In genomic region chr19:44604241-44604640, GRCh38 we compare ENCODE assay signal across 24 cellular contexts. TPM values are rescaled to one million over a fixed set of nuclear protein-coding genes. Genes with fewer than 3 reads are reported as not detected.
DNase-seq lines count a peak whose midpoint lies in the region; ATAC-seq and TF ChIP-seq lines count a peak whose summit lies in the region.
"Had no signal": no experiment of that assay in that cellular context is flagged by ENCODE, and none has a peak within 500 bp of the region (broad histone marks: within the 10 kb centered on the region; RNA-seq: fewer than 3 reads in every experiment).

No MANE protein-coding gene starts in this region.

- no peaks in the 10 kb centered on the region for H3K79me2 ChIP-seq in hepatocyte

- no peaks in the 10 kb centered on the region for H3K9me3 Mint-ChIP-seq in HFFc6
- peaks cover 4 to 7% of the 10 kb centered on the region in 2 donors for H3K9me3 Mint-ChIP-seq in effector memory CD8-positive, alpha-beta T cell

- 36% methylated on average over 6 of the region's 6 CpGs for WGBS in hepatocyte (ENCODE audit: low lambda C conversion rate, missing lambda C conversion rate)

- ATAC-seq in RWPE2 (ENCODE audit: low read depth) (no peak), HG03460 (IDR thresholded peaks at IDR 0.05; ENCODE audit: unreplicated experiment) (no peak)
- ATAC-seq in effector memory CD8-positive, alpha-beta T cell (replicated peaks), result no peak

- H3K27me3 Mint-ChIP-seq in HFFc6 (ENCODE audit: insufficient read depth), result peaks cover 5% of the 10 kb centered on the region
- peaks cover 19 to 30% of the 10 kb centered on the region in 2 donors for H3K27me3 Mint-ChIP-seq in effector memory CD8-positive, alpha-beta T cell
- H3K27me3 Mint-ChIP-seq: CD4-positive, CD25-positive, alpha-beta regulatory T cell had no signal

- POLR2A ChIA-PET in AG04450 (lab: Yijun Ruan, JAX), result interaction anchor here (0.9 to 3.1 kb wide), 3 partner anchors 16 to 39 kb away, joined by 3 to 28 read pairs (median 18); partner anchors contain the start of gene PVR

- H3K27me3 ChIP-seq in AG04450 (ENCODE audit: control insufficient read depth, insufficient read depth, low read length) (no peaks in the 10 kb centered on the region), RWPE2 (ENCODE audit: insufficient read depth, poor library complexity, severe bottlenecking) (no peaks in the 10 kb centered on the region), hepatocyte (no peaks in the 10 kb centered on the region)

- peak overlapping the region; percentile 10; the same call in 1 of the 2 replicates for H3K27ac Mint-ChIP-seq in HFFc6
- no peak overlapping the region for H3K27ac Mint-ChIP-seq in effector memory CD8-positive, alpha-beta T cell
- H3K27ac Mint-ChIP-seq: CD4-positive, CD25-positive, alpha-beta regulatory T cell; IgD-negative memory B cell had no signal

- H2AFZ ChIP-seq in hepatocyte, result no peak overlapping the region

- H3K27ac ChIP-seq in AG04450 (ENCODE audit: low read depth, low read length) (peak overlapping the region; percentile 80), RWPE2 (ENCODE audit: poor library complexity, severe bottlenecking) (peak overlapping the region; percentile 34), hepatocyte (peak overlapping the region; percentile 54)
- H3K27ac ChIP-seq: RWPE1 had no signal

- peaks cover 54% of the 10 kb centered on the region for H3K4me1 Mint-ChIP-seq in HFFc6 (ENCODE audit: low read depth)
- no peaks in the 10 kb centered on the region for H3K4me1 Mint-ChIP-seq in effector memory CD8-positive, alpha-beta T cell (ENCODE audit: low read depth in 2 of 2)

- no peak overlapping the region for H3K4me2 ChIP-seq in hepatocyte

- CTCF ChIA-PET in AG04450 (lab: Charles Lee), result interaction anchor here (0.9 to 1.4 kb wide), 4 partner anchors 16 to 167 kb away, joined by 3 to 6 read pairs (median 4); no protein-coding TSS in a partner anchor

- H3K36me3 ChIP-seq in RWPE2 (ENCODE audit: low read depth) (no peaks in the 10 kb centered on the region), hepatocyte (replicated peaks; ENCODE audit: insufficient read depth, low read depth) (no peaks in the 10 kb centered on the region)

- H3K9me3 ChIP-seq in AG04450 (ENCODE audit: control insufficient read depth, insufficient read depth, low read length), result no peaks in the 10 kb centered on the region; the same call in 1 of the 2 replicates
- H3K9me3 ChIP-seq in RWPE2 (ENCODE audit: severe bottlenecking), result no peaks in the 10 kb centered on the region
- H3K9me3 ChIP-seq in hepatocyte (ENCODE audit: low read depth), result no peaks in the 10 kb centered on the region

- H3K4me3 Mint-ChIP-seq in HFFc6, result no peak overlapping the region
- H3K4me3 Mint-ChIP-seq in effector memory CD8-positive, alpha-beta T cell, result no peak overlapping the region
- H3K4me3 Mint-ChIP-seq: CD4-positive, CD25-positive, alpha-beta regulatory T cell; IgD-negative memory B cell had no signal

- no peak for TF ChIP-seq CTCF in AG04450 (IDR thresholded peaks at IDR 0.05; ENCODE audit: low read depth, low read length)
- TF ChIP-seq CTCF in HFFc6 (IDR thresholded peaks at IDR 0.05), result no peak
- no peak for TF ChIP-seq CTCF in RWPE2 (IDR thresholded peaks at IDR 0.05; ENCODE audit: poor library complexity, severe bottlenecking)
- TF ChIP-seq CTCF in hepatocyte (IDR thresholded peaks at IDR 0.05; ENCODE audit: poor library complexity), result no peak

- H4K20me1 ChIP-seq in hepatocyte (ENCODE audit: insufficient read depth, poor library complexity, severe bottlenecking), result no peaks in the 10 kb centered on the region

- H3K4me1 ChIP-seq in RWPE2 (ENCODE audit: insufficient read depth, poor library complexity, severe bottlenecking) (peaks cover 34% of the 10 kb centered on the region), hepatocyte (ENCODE audit: insufficient read depth) (peaks cover 4% of the 10 kb centered on the region)

- no peaks in the 10 kb centered on the region for H3K9me2 ChIP-seq in hepatocyte (replicated peaks; ENCODE audit: insufficient read depth)

- no peak overlapping the region for H3K4me3 ChIP-seq in AG04450 (ENCODE audit: low read depth, low read length)
- no peak overlapping the region for H3K4me3 ChIP-seq in RWPE2 (ENCODE audit: severe bottlenecking)
- no peak overlapping the region for H3K4me3 ChIP-seq in hepatocyte

- H3K36me3 Mint-ChIP-seq in HFFc6 (ENCODE audit: low read depth), result no peaks in the 10 kb centered on the region
- peaks cover 1% of the 10 kb centered on the region for H3K36me3 Mint-ChIP-seq in effector memory CD8-positive, alpha-beta T cell (ENCODE audit: insufficient read depth)
- H3K36me3 Mint-ChIP-seq: CD4-positive, CD25-positive, alpha-beta regulatory T cell; IgD-negative memory B cell had no signal

- no peak for DNase-seq in AG04450 (ENCODE audit: low read depth, low spot score)
- no peak for DNase-seq in HFFc6
- no peak for DNase-seq in RWPE2 (ENCODE audit: low spot score)
- no peak for DNase-seq in hepatocyte (ENCODE audit: low spot score)
- DNase-seq in KG1 (lab: John Stamatoyannopoulos, UW), result no peak
- DNase-seq in DMS53 treated with DMSO at 0.1 percent for 48 hours (lab: John Stamatoyannopoulos, UW; ENCODE audit: unreplicated experiment), result no peak
- DNase-seq in effector memory CD8-positive, alpha-beta T cell, result no peak
- DNase-seq: CD4-positive, CD25-positive, alpha-beta regulatory T cell; DND-41; GOT3; Karpas-422; MV-4-11; NCI-H1105 treated with DMSO at 0.1 percent for 48 hours; NCI-H1694 treated with DMSO at 0.1 percent for 48 hours; NCI-H2081 treated with DMSO at 0.1 percent for 48 hours; NCI-H2171 treated with DMSO at 0.1 percent for 48 hours; NCI-H446; NCI-H69; NK-92 treated with Interleukin-12 subunit alpha and Interleukin-12 subunit beta, amount 100 ng/mL, for 24 hours; T-helper 1 cell had no signal

RNA-seq across cellular contexts. Expression of gene IGSF23, which starts 9.1 kb away (rescaled TPM):
- polyA plus RNA-seq in AG04450 (2011; rRNA removed) (0.27 and 0.37 TPM in 2 replicates), hepatocyte (0.21 and 3.8 TPM in 2 replicates)
- polyA minus RNA-seq in AG04450 (2011; rRNA and poly(A)+ RNA removed), result not detected in 2 replicates
- total RNA-seq in HFFc6 (2021; fragmentation: NEBNext Ultra II Directional; extraction: Animal tissue kit (Norgen Biotek cat#: 25700)), result not detected
- 2.1 TPM in 2 replicates for total RNA-seq in hepatocyte
- total RNA-seq: A673; CD4-positive, CD25-positive, alpha-beta regulatory T cell had no signal
- polyA plus RNA-seq: CD4-positive, CD25-positive, alpha-beta regulatory T cell; IgD-negative memory B cell had no signal

RNA-seq across cellular contexts. Expression of gene PVR, which starts 39.5 kb away (rescaled TPM):
- polyA plus RNA-seq in AG04450 (2011; rRNA removed), result 125 and 151 TPM in 2 replicates
- 148 and 175 TPM in 2 replicates for polyA minus RNA-seq in AG04450 (2011; rRNA and poly(A)+ RNA removed)
- total RNA-seq in HFFc6 (2021; fragmentation: NEBNext Ultra II Directional; extraction: Animal tissue kit (Norgen Biotek cat#: 25700)), result 10 to 100 TPM; 45.9 to 76.2 (median 54.3) TPM
- total RNA-seq in hepatocyte, result 123 and 124 TPM in 2 replicates
- 76.4 and 85.6 TPM in 2 replicates for polyA plus RNA-seq in hepatocyte
- polyA plus RNA-seq: IgD-negative memory B cell had no signal
